Comparison of ENCODE assay signal across 15 cellular contexts in the genomic region with DNA sequence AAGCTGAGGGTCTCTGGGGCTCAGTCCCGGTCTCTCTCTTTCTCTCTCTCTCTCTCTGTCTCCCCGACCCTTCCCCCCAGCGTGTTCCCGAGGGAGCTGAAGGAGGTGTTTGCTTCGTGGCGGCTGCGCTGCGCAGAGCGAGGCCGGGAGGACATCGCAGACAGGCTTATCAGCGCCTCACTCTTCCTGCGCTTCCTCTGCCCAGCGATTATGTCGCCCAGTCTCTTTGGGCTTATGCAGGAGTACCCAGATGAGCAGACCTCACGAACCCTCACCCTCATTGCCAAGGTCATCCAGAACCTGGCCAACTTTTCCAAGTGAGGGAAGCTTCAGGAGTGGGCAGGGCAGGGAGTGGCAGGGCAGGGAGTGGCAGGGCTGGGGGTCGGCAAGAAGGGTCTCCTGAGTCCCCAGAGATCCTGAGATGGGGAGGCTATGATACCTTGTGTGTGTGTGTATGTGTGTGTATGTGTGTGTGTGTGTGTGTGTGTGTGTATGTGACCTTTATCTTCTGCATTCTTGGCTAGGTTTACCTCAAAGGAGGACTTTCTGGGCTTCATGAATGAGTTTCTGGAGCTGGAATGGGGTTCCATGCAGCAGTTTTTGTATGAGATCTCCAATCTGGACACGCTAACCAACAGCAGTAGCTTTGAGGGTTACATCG.
"Had no signal": no experiment of that assay in that cellular context is flagged by ENCODE, and none has a peak within 500 bp of the region (broad histone marks: within the 10 kb centered on the region; RNA-seq: fewer than 3 reads in every experiment).

No MANE protein-coding gene starts in this region.

- H3K4me3 ChIP-seq: dorsolateral prefrontal cortex, esophagus muscularis mucosa, lung, sigmoid colon, upper lobe of left lung had no signal

- H3K27ac Mint-ChIP-seq: activated CD4-positive, alpha-beta memory T cell treated with anti-CD3 and anti-CD28 coated beads for 36 hours had no signal

- H3K27ac ChIP-seq: esophagus muscularis mucosa, sigmoid colon, upper lobe of left lung had no signal

- H3K9me3 Mint-ChIP-seq: activated CD4-positive, alpha-beta memory T cell treated with anti-CD3 and anti-CD28 coated beads for 36 hours; activated T-cell treated with anti-CD3 and anti-CD28 coated beads, Interleukin-2, amount 50 U/mL, for 72 hours; immature natural killer cell; natural killer cell; stimulated activated naive CD8-positive, alpha-beta T cell treated with anti-CD3 and anti-CD28 coated beads, Interleukin-15, Interleukin-2, amounts not matched to agents 100 ng/mL and 50 ng/mL, for 24 hours had no signal

- H3K4me3 Mint-ChIP-seq: activated CD4-positive, alpha-beta memory T cell treated with anti-CD3 and anti-CD28 coated beads for 36 hours; activated T-cell treated with anti-CD3 and anti-CD28 coated beads, Interleukin-2, amount 50 U/mL, for 72 hours; immature natural killer cell; natural killer cell; stimulated activated naive CD8-positive, alpha-beta T cell treated with anti-CD3 and anti-CD28 coated beads, Interleukin-15, Interleukin-2, amounts not matched to agents 100 ng/mL and 50 ng/mL, for 24 hours had no signal

- H3K27me3 ChIP-seq: dorsolateral prefrontal cortex, esophagus muscularis mucosa, sigmoid colon, upper lobe of left lung had no signal

- DNase-seq: activated CD4-positive, alpha-beta memory T cell treated with anti-CD3 and anti-CD28 coated beads for 36 hours; activated CD4-positive, CD25-positive, alpha-beta regulatory T cell treated with anti-CD3 and anti-CD28 coated beads, Interleukin-2, amount 50 U/mL, for 72 hours; activated T-cell treated with anti-CD3 and anti-CD28 coated beads, Interleukin-2, amount 50 U/mL, for 72 hours; cerebellar nuclear complex; dorsolateral prefrontal cortex; immature natural killer cell; left cardiac atrium; natural killer cell; T-helper 17 cell had no signal

- H3K27me3 Mint-ChIP-seq: activated CD4-positive, alpha-beta memory T cell treated with anti-CD3 and anti-CD28 coated beads for 36 hours; stimulated activated naive CD8-positive, alpha-beta T cell treated with anti-CD3 and anti-CD28 coated beads, Interleukin-15, Interleukin-2, amounts not matched to agents 100 ng/mL and 50 ng/mL, for 24 hours; T-helper 17 cell had no signal

- H3K4me1 ChIP-seq: esophagus muscularis mucosa, sigmoid colon had no signal

- ATAC-seq: activated T-cell treated with anti-CD3 and anti-CD28 coated beads, Interleukin-2, amount 50 U/mL, for 72 hours; left cardiac atrium; natural killer cell; T-helper 17 cell had no signal

- FAIRE-seq: endometrium had no signal

- H3K4me1 Mint-ChIP-seq: immature natural killer cell had no signal

- H3K9me3 ChIP-seq: esophagus muscularis mucosa, sigmoid colon, upper lobe of left lung had no signal
